22 cellular contexts compared by ENCODE assay signal in the genomic region with DNA sequence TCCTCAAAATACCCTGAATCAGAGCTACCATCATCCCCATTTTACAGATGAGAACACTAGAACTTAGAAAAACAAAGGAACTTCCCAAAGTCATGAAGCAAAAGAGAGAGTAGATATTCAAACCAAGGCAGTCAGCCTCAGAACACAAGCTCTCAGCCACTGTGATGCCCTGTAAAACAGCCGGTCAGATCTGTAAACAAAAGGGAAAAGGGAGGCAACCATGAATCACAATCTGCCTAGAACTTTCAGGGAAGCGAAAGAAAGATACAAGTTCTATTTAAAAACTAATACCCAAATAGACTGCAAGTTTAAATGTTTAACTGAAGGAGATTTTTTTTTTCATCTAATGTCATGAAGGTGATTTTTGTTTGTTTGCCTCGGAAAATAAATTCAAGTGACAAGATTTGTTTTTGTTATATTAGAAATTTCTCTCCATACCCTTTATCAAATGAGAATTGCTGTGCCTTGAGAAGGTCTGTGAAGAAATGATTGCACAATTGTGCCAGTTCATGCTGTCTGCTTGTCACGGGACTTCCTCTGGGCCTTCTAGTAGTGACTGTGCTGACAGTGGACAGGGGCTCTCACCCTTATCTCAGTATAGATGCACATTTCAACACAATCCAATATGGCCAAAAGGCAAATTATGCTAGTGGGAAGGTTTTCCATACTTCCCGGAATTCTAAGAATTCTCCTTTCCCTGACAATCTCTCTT. TPM values are rescaled to one million over a fixed set of nuclear protein-coding genes. Genes with fewer than 3 reads are reported as not detected.
A peak's percentile ranks its signal among the peaks of the same experiment; 100 is the strongest.
DNase-seq lines count a peak whose midpoint lies in the region; ATAC-seq, FAIRE-seq and TF ChIP-seq lines count a peak whose summit lies in the region.
"Had no signal": no experiment of that assay in that cellular context is flagged by ENCODE, and none has a peak within 500 bp of the region (broad histone marks: within the 10 kb centered on the region; RNA-seq: fewer than 3 reads in every experiment).

No MANE protein-coding gene starts in this region.

- no peak overlapping the region for H4K8ac ChIP-seq in IMR-90 (ENCODE audit: low read depth in 2 of 2, low read length in 2 of 2)
- no peak overlapping the region for H4K8ac ChIP-seq in trophoblast cell (ENCODE audit: low read depth, low read length)

- no TSS peak for BruUV-seq in IMR-90 (replicated peaks; lab: Mats Ljungman, UMichigan)

- no peak overlapping the region for H3K4me3 ChIP-seq in IMR-90 (ENCODE audit: insufficient read depth, low read depth, low read length)
- no peak overlapping the region for H3K4me3 ChIP-seq in trophoblast cell (ENCODE audit: low read depth, low read length)
- H3K4me3 ChIP-seq: ascending aorta; BLaER1 treated with 17β-estradiol and CSF1 and Interleukin-3, amounts not matched to agents 10 nM and 100 nM; dorsolateral prefrontal cortex; suprapubic skin had no signal

- FAIRE-seq in GM12892 (lab: Jason Lieb, UNC) = no peak

- CTCF ChIA-PET in IMR-90 (lab: Yijun Ruan, JAX) = interaction anchor here (0.6 kb wide), 1 partner anchor 172 kb away, joined by 3 read pairs; a partner anchor contains a TSS

- H4K20me1 ChIP-seq in IMR-90 (ENCODE audit: insufficient read depth, low read length) = no peaks in the 10 kb centered on the region
- H4K20me1 ChIP-seq: BLaER1 treated with 17β-estradiol and CSF1 and Interleukin-3, amounts not matched to agents 10 nM and 100 nM had no signal

- in situ Hi-C loops in IMR-90 (cut with MboI; ENCODE audit: low sequenced_read_pairs) = no loop called here

- H3K79me1 ChIP-seq in IMR-90 (ENCODE audit: low read depth in 1 of 2, low read length in 2 of 2) = no peaks in the 10 kb centered on the region; a peak in 1 of 4 replicates
- no peaks in the 10 kb centered on the region for H3K79me1 ChIP-seq in trophoblast cell (ENCODE audit: low read length)

- no peak overlapping the region for H3K18ac ChIP-seq in IMR-90 (ENCODE audit: low read depth, low read length)
- H3K18ac ChIP-seq in trophoblast cell (ENCODE audit: low read length) = no peak overlapping the region

- H3K4me2 ChIP-seq in IMR-90 (ENCODE audit: low read depth, low read length) = no peak overlapping the region
- H3K4me2 ChIP-seq in trophoblast cell (ENCODE audit: low read length) = no peak overlapping the region
- H3K4me2 ChIP-seq: KMS-11 had no signal

- no peak overlapping the region for H4K12ac ChIP-seq in trophoblast cell (ENCODE audit: low read depth, low read length)

- no peak overlapping the region for H3K27ac ChIP-seq in IMR-90 (ENCODE audit: insufficient read depth, low read length)
- no peak overlapping the region for H3K27ac ChIP-seq in trophoblast cell (ENCODE audit: low read depth, low read length)
- H3K27ac ChIP-seq: ascending aorta, KMS-11, suprapubic skin had no signal

- no peaks in the 10 kb centered on the region for H3K4me1 ChIP-seq in IMR-90 (ENCODE audit: control insufficient read depth, insufficient read depth, low read length)
- H3K4me1 ChIP-seq in trophoblast cell (ENCODE audit: control insufficient read depth in 1 of 2, insufficient read depth in 2 of 2, low read length in 2 of 2) = peaks cover 0 to 3% of the 10 kb centered on the region in 2 experiments
- H3K4me1 ChIP-seq: ascending aorta, suprapubic skin had no signal

- TF ChIP-seq POLR2A in IMR-90 (IDR thresholded peaks at IDR 0.05; ENCODE audit: low read depth, low read length) (no peak), GM12892 (IDR thresholded peaks at IDR 0.05; ENCODE audit: low read depth, low read length) (no peak)

- H2BK20ac ChIP-seq in IMR-90 (ENCODE audit: low read depth, low read length) = no peak overlapping the region

- no peaks in the 10 kb centered on the region for H3K9me1 ChIP-seq in IMR-90 (ENCODE audit: insufficient read depth, low read length)

- dilution Hi-C loops in IMR-90 (cut with HindIII; ENCODE audit: low sequenced_read_pairs, unreplicated experiment) = no loop called here

- no peak overlapping the region for H2BK15ac ChIP-seq in IMR-90 (ENCODE audit: low read depth, low read length)

- no peaks in the 10 kb centered on the region for H3K27me3 ChIP-seq in IMR-90 (ENCODE audit: control insufficient read depth, insufficient read depth, low read length)
- no peaks in the 10 kb centered on the region for H3K27me3 ChIP-seq in trophoblast cell (ENCODE audit: insufficient read depth, low read length)
- H3K27me3 ChIP-seq: ascending aorta; BLaER1 treated with 17β-estradiol and CSF1 and Interleukin-3, amounts not matched to agents 10 nM and 100 nM; dorsolateral prefrontal cortex; suprapubic skin had no signal

- no peak overlapping the region for H4K5ac ChIP-seq in IMR-90 (ENCODE audit: low read depth, low read length)

- no peak overlapping the region for H4K91ac ChIP-seq in IMR-90 (ENCODE audit: insufficient read depth, low read depth, low read length)
- H4K91ac ChIP-seq in trophoblast cell (ENCODE audit: low read depth, low read length) = no peak overlapping the region

- no peaks in the 10 kb centered on the region for H3K9me3 ChIP-seq in IMR-90 (ENCODE audit: control insufficient read depth, insufficient read depth, low read length)
- H3K9me3 ChIP-seq in trophoblast cell (ENCODE audit: insufficient read depth, low read depth, low read length) = no peaks in the 10 kb centered on the region
- H3K9me3 ChIP-seq: ascending aorta, suprapubic skin had no signal

- no CpG with 5 or more reads among the region's 5 CpGs for WGBS in IMR-90 (ENCODE audit: extremely low coverage in 2 of 2, insufficient read length in 1 of 2), 2 experiments
- WGBS in trophoblast cell (ENCODE audit: extremely low coverage, insufficient coverage, insufficient read length) = no CpG with 5 or more reads among the region's 5 CpGs

- intact Hi-C loops in IMR-90 (cut with micrococcal nuclease) = no loop called here

- ATAC-seq in IMR-90 (ENCODE audit: low read depth) = no peak; the same call in 1 of the 2 replicates
- ATAC-seq: activated CD8-positive, alpha-beta T cell treated with anti-CD3 and anti-CD28 coated beads for 36 hours; activated T-helper 17 cell treated with anti-CD3 and anti-CD28 coated beads, Interleukin-2, amount 50 U/mL, for 72 hours had no signal

- H2AK5ac ChIP-seq in IMR-90 (ENCODE audit: low read depth, low read length) (no peak overlapping the region), trophoblast cell (ENCODE audit: low read length) (no peak overlapping the region)

- H3K23ac ChIP-seq in IMR-90 (ENCODE audit: low read depth, low read length) (no peak overlapping the region), trophoblast cell (ENCODE audit: low read length) (no peak overlapping the region)

- H3K9ac ChIP-seq in IMR-90 (ENCODE audit: low read depth, low read length) (no peak overlapping the region), trophoblast cell (ENCODE audit: low read length) (no peak overlapping the region)
- H3K9ac ChIP-seq: BLaER1 treated with 17β-estradiol and CSF1 and Interleukin-3, amounts not matched to agents 10 nM and 100 nM; KMS-11 had no signal

- no peaks in the 10 kb centered on the region for H3K79me2 ChIP-seq in trophoblast cell (ENCODE audit: control insufficient read depth, insufficient read depth, low read length, poor library complexity)

- TF ChIP-seq CTCF in IMR-90 (conservative IDR thresholded peaks at IDR 0.05; ENCODE audit: low read depth, low read length) = no peak

- H2AK9ac ChIP-seq in IMR-90 (replicated peaks; ENCODE audit: low read depth, low read length, poor library complexity) = no peak overlapping the region

- H2AFZ ChIP-seq in IMR-90 (replicated peaks; ENCODE audit: low read length, poor library complexity) (no peak overlapping the region), trophoblast cell (ENCODE audit: insufficient read depth, low read length, poor library complexity) (no peak overlapping the region)

- peak; percentile 9 for DNase-seq in IMR-90
- DNase-seq in SIG-M5 (lab: John Stamatoyannopoulos, UW) = peak; percentile 39
- DNase-seq in globus pallidus (ENCODE audit: low spot score) = peak; percentile 45
- peak; percentile 21 to 62 for DNase-seq in trophoblast cell
- no peak for DNase-seq in activated CD4-positive, CD25-positive, alpha-beta regulatory T cell (lab: John Stamatoyannopoulos, UW)
- no peak for DNase-seq in GM12892 (ENCODE audit: insufficient read length)
- DNase-seq in midbrain (lab: John Stamatoyannopoulos, UW) = no peak
- no peak for DNase-seq in NCI-H1436 treated with DMSO at 0.1 percent for 48 hours (lab: John Stamatoyannopoulos, UW)
- DNase-seq: activated CD8-positive, alpha-beta T cell treated with anti-CD3 and anti-CD28 coated beads for 36 hours; H7; NCI-H187; NCI-H774; SHP77; stimulated activated CD4-positive, alpha-beta T cell treated with anti-CD3 and anti-CD28 coated beads, Interleukin-15, amount 100 ng/mL, for 24 hours had no signal

- H3K36me3 ChIP-seq in IMR-90 (ENCODE audit: control insufficient read depth, insufficient read depth, low read length) = peaks cover 16% of the 10 kb centered on the region
- H3K36me3 ChIP-seq in trophoblast cell (ENCODE audit: control insufficient read depth in 1 of 2, insufficient read depth in 2 of 2, low read length in 2 of 2) = peaks cover 6 to 12% of the 10 kb centered on the region in 2 experiments

- H2BK12ac ChIP-seq in trophoblast cell (ENCODE audit: low read length) = no peak overlapping the region

- H2BK5ac ChIP-seq in IMR-90 (ENCODE audit: low read depth, low read length, poor library complexity, severe bottlenecking) (no peak overlapping the region), trophoblast cell (ENCODE audit: low read depth, low read length, poor library complexity) (no peak overlapping the region)

- H2BK120ac ChIP-seq in IMR-90 (ENCODE audit: low read depth, low read length) (no peak overlapping the region), trophoblast cell (ENCODE audit: insufficient read depth, low read length, poor library complexity) (no peak overlapping the region)

- H3K4ac ChIP-seq in IMR-90 (ENCODE audit: low read depth, low read length) (no peak overlapping the region), trophoblast cell (ENCODE audit: low read depth, low read length) (no peak overlapping the region)

- POLR2A ChIA-PET in IMR-90 (lab: Charles Lee; ENCODE audit: unreplicated experiment) = no interaction called here

- TF ChIP-seq RAD21 in IMR-90 (IDR thresholded peaks at IDR 0.05; ENCODE audit: low read length) = no peak

- H3K14ac ChIP-seq in IMR-90 (replicated peaks; ENCODE audit: low read depth, low read length) (no peak overlapping the region), trophoblast cell (ENCODE audit: low read length) (no peak overlapping the region)

- H3K56ac ChIP-seq in IMR-90 (ENCODE audit: extremely low read depth, insufficient read depth, low read length) = no peak overlapping the region

RNA-seq across cellular contexts. Expression of a gene that starts 11.7 kb away (rescaled TPM):
- total RNA-seq in IMR-90 (2012; rRNA removed) = not detected in 2 replicates
- polyA plus RNA-seq in IMR-90 (2012; rRNA removed) = not detected in 2 replicates
- polyA plus RNA-seq in IMR-90 (2012; cell fraction: cytosol; rRNA removed) = not detected in 2 replicates
- polyA plus RNA-seq in IMR-90 (2012; cell fraction: nucleus; rRNA removed; ENCODE audit: low replicate concordance) = not detected in 2 replicates
- 1.0 and 1.4 TPM in 2 replicates for polyA plus RNA-seq in trophoblast cell (2013)
- polyA plus RNA-seq in GM12892 (2012; ENCODE audit: missing spikeins) = not detected
- total RNA-seq: activated CD8-positive, alpha-beta T cell treated with anti-CD3 and anti-CD28 coated beads for 36 hours; activated T-helper 17 cell treated with anti-CD3 and anti-CD28 coated beads, Interleukin-2, amount 50 U/mL, for 72 hours; fibroblast of lung; H7; osteoblast had no signal
- polyA plus RNA-seq: fibroblast of lung had no signal

RNA-seq across cellular contexts. Expression of a gene that starts 29.2 kb away (rescaled TPM):
- total RNA-seq in IMR-90 (2012; rRNA removed) = not detected in 2 replicates
- not detected in 2 replicates for polyA plus RNA-seq in IMR-90 (2012; rRNA removed)
- polyA plus RNA-seq in IMR-90 (2012; cell fraction: cytosol; rRNA removed) = not detected in 2 replicates
- not detected in 2 replicates for polyA plus RNA-seq in IMR-90 (2012; cell fraction: nucleus; rRNA removed; ENCODE audit: low replicate concordance)
- polyA plus RNA-seq in trophoblast cell (2013) = 1.1 and 1.6 TPM in 2 replicates
- 0.68 TPM for polyA plus RNA-seq in GM12892 (2012; ENCODE audit: missing spikeins)
- total RNA-seq: activated CD8-positive, alpha-beta T cell treated with anti-CD3 and anti-CD28 coated beads for 36 hours; activated T-helper 17 cell treated with anti-CD3 and anti-CD28 coated beads, Interleukin-2, amount 50 U/mL, for 72 hours; fibroblast of lung; H7 had no signal
- polyA plus RNA-seq: fibroblast of lung had no signal

RNA-seq across cellular contexts. Expression of a gene that starts 41.1 kb away (rescaled TPM):
- total RNA-seq in IMR-90 (2012; rRNA removed) = not detected in 2 replicates
- not detected in 2 replicates for polyA plus RNA-seq in IMR-90 (2012; rRNA removed)
- not detected in 2 replicates for polyA plus RNA-seq in IMR-90 (2012; cell fraction: cytosol; rRNA removed)
- polyA plus RNA-seq in IMR-90 (2012; cell fraction: nucleus; rRNA removed; ENCODE audit: low replicate concordance) = not detected in 2 replicates
- polyA plus RNA-seq in trophoblast cell (2013) = 0.08 and 0.21 TPM in 2 replicates
- not detected for polyA plus RNA-seq in GM12892 (2012; ENCODE audit: missing spikeins)
- total RNA-seq: activated CD8-positive, alpha-beta T cell treated with anti-CD3 and anti-CD28 coated beads for 36 hours; activated T-helper 17 cell treated with anti-CD3 and anti-CD28 coated beads, Interleukin-2, amount 50 U/mL, for 72 hours; ascending aorta; fibroblast of lung; H7; osteoblast had no signal
- polyA plus RNA-seq: fibroblast of lung had no signal

RNA-seq across cellular contexts. Expression of a gene that starts 44.2 kb away (rescaled TPM):
- total RNA-seq in IMR-90 (2012; rRNA removed) = 28.3 and 34.7 TPM in 2 replicates
- 6.2 and 7.9 TPM in 2 replicates for polyA plus RNA-seq in IMR-90 (2012; rRNA removed)
- polyA plus RNA-seq in IMR-90 (2012; cell fraction: cytosol; rRNA removed) = 1.3 and 2.4 TPM in 2 replicates
- 1.2 and 10.4 TPM in 2 replicates for polyA plus RNA-seq in IMR-90 (2012; cell fraction: nucleus; rRNA removed; ENCODE audit: low replicate concordance)
- polyA plus RNA-seq in trophoblast cell (2013) = 8.3 and 8.7 TPM in 2 replicates
- polyA plus RNA-seq in GM12892 (2012; ENCODE audit: missing spikeins) = 17.9 TPM

RNA-seq across cellular contexts. Expression of a gene that starts 44.7 kb away (rescaled TPM):
- total RNA-seq in IMR-90 (2012; rRNA removed) = 67.0 and 72.8 TPM in 2 replicates
- polyA plus RNA-seq in IMR-90 (2012; rRNA removed) = 20.7 and 25.0 TPM in 2 replicates
- polyA plus RNA-seq in IMR-90 (2012; cell fraction: cytosol; rRNA removed) = 10.7 and 10.9 TPM in 2 replicates
- polyA plus RNA-seq in IMR-90 (2012; cell fraction: nucleus; rRNA removed; ENCODE audit: low replicate concordance) = 10.6 and 28.1 TPM in 2 replicates
- 28.3 and 28.9 TPM in 2 replicates for polyA plus RNA-seq in trophoblast cell (2013)
- 37.8 TPM for polyA plus RNA-seq in GM12892 (2012; ENCODE audit: missing spikeins)

Comparison
In these comparisons a context has a peak if more than half of its experiments do, and no peak if none do; other contexts are left out.
1. DNase-seq: peak in IMR-90 (single experiment), SIG-M5 (single experiment), globus pallidus (single experiment) and trophoblast cell (2 of 2); none in activated CD4-positive, CD25-positive, alpha-beta regulatory T cell (0 of 4), GM12892 (single experiment), midbrain (single experiment) and NCI-H1436 treated with DMSO at 0.1 percent for 48 hours (single experiment).